9 cellular contexts compared by ENCODE assay signal in the genomic region with DNA sequence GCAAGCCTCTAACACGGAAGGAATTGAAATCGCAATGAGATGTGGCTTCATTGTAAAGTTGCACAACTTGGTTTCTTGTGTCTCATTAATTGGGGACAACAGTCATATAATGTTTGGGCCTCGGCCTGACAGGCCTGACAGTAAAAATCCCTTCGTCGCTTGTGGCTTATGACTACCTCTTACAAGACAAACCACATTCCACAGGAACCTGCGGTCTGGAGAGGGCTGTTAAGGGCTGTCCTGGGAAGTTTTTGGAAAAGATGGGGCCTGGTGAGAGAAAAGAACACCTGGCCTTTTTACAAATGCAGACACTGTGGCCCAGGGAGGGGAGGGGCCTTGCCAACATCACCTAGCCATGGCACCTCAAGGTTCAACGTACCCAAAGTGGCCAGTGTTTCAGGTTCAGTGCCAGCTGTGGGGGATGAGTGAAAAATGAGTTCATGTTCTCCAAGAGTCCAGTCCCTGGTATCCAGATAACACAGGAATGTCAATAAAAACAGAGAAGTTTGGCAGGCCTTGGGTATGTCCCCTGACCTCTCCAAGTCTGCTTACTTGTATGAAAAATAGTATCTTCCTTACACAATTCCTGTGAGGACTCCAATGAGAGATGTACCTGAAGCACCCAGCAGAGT. TPM values are rescaled to one million over a fixed set of nuclear protein-coding genes. Genes with fewer than 3 reads are reported as not detected.
DNase-seq lines count a peak whose midpoint lies in the region; ATAC-seq and TF ChIP-seq lines count a peak whose summit lies in the region.
"Had no signal": no experiment of that assay in that cellular context is flagged by ENCODE, and none has a peak within 500 bp of the region (broad histone marks: within the 10 kb centered on the region; RNA-seq: fewer than 3 reads in every experiment).

No MANE protein-coding gene starts in this region.

- peak overlapping the region; percentile 6 for H3K4ac ChIP-seq in mesendoderm (ENCODE audit: low read depth, low read length)

- H2AK5ac ChIP-seq in mesendoderm (ENCODE audit: low read length) = no peak overlapping the region

- H3K27ac ChIP-seq in ACC112 (ENCODE audit: low read depth, low read length) (peak overlapping the region; percentile 78), coronary artery (peak overlapping the region in 1 of 2 donors; percentile 73), mesendoderm (ENCODE audit: low read depth, low read length) (peak overlapping the region; percentile 81)

- no CpG with 5 or more reads among the region's 7 CpGs for WGBS in mesendoderm (ENCODE audit: extremely low coverage, insufficient coverage, low lambda C conversion rate)

- H4K8ac ChIP-seq in mesendoderm (ENCODE audit: low read depth, low read length) = no peak overlapping the region

- H3K36me3 ChIP-seq in ACC112 (ENCODE audit: insufficient read depth, low read length) (no peaks in the 10 kb centered on the region), mesendoderm (ENCODE audit: control insufficient read depth, insufficient read depth, low read length) (no peaks in the 10 kb centered on the region)

- H3K27me3 ChIP-seq in ACC112 (ENCODE audit: insufficient read depth, low read length) = no peaks in the 10 kb centered on the region
- no peaks in the 10 kb centered on the region for H3K27me3 ChIP-seq in mesendoderm (ENCODE audit: insufficient read depth, low read length, poor library complexity)

- no peak overlapping the region for H3K4me2 ChIP-seq in mesendoderm (ENCODE audit: low read length)

- H4K5ac ChIP-seq in mesendoderm (ENCODE audit: low read length) = no peak overlapping the region

- no peak overlapping the region for H3K23ac ChIP-seq in mesendoderm (ENCODE audit: low read length)

- H2BK120ac ChIP-seq in mesendoderm (ENCODE audit: low read depth, low read length) = peak overlapping the region; percentile 31

- no peak overlapping the region for H3K9ac ChIP-seq in mesendoderm (ENCODE audit: low read length)

- H3K79me1 ChIP-seq in mesendoderm (ENCODE audit: low read length) = peaks cover 30% of the 10 kb centered on the region

- H2BK5ac ChIP-seq in mesendoderm (ENCODE audit: low read length) = peak overlapping the region; percentile 14

- H3K79me2 ChIP-seq in ACC112 (ENCODE audit: control insufficient read depth, insufficient read depth, low read length, unreplicated experiment) (peaks cover 56% of the 10 kb centered on the region), mesendoderm (ENCODE audit: control insufficient read depth, insufficient read depth, low read length) (peaks cover 81% of the 10 kb centered on the region)

- ATAC-seq in GM18498 (IDR thresholded peaks at IDR 0.05; ENCODE audit: unreplicated experiment) (no peak), HG03342 (IDR thresholded peaks at IDR 0.05; ENCODE audit: unreplicated experiment) (no peak), GM21529 (IDR thresholded peaks at IDR 0.05; ENCODE audit: unreplicated experiment) (no peak)

- H3K4me3 ChIP-seq in ACC112 (ENCODE audit: low read depth, low read length) (peak overlapping the region; percentile 48), coronary artery (peak overlapping the region; percentile 46), mesendoderm (ENCODE audit: low read length) (no peak overlapping the region)

- no peak overlapping the region for H2AFZ ChIP-seq in ACC112 (ENCODE audit: low read length, unreplicated experiment)

- H3K56ac ChIP-seq in mesendoderm (ENCODE audit: low read length) = peak overlapping the region; percentile 63

- peak; percentile 97 for DNase-seq in M059J (ENCODE audit: low read depth)
- no peak for DNase-seq in coronary artery (ENCODE audit: low spot score)
- peak; percentile 80 for DNase-seq in mesendoderm
- no peak for DNase-seq in medulla oblongata (ENCODE audit: extremely low spot score)
- DNase-seq: DND-41 had no signal

- H2BK15ac ChIP-seq in mesendoderm (replicated peaks; ENCODE audit: low read depth) = no peak overlapping the region

- TF ChIP-seq CTCF in coronary artery (IDR thresholded peaks at IDR 0.05) = no peak

- H3K4me1 ChIP-seq in ACC112 (ENCODE audit: control insufficient read depth, insufficient read depth, low read length, unreplicated experiment) = peaks cover 34% of the 10 kb centered on the region
- peaks cover 15% of the 10 kb centered on the region for H3K4me1 ChIP-seq in mesendoderm (ENCODE audit: control insufficient read depth, low read depth, low read length)

- peak overlapping the region; percentile 1 for H3K18ac ChIP-seq in mesendoderm (ENCODE audit: low read length)

RNA-seq across cellular contexts. Expression of a gene that starts 22.2 kb away (rescaled TPM):
- total RNA-seq in M059J (2014; rRNA removed; shearing (Covaris generic)) = 16.7 and 25.6 TPM in 2 replicates
- polyA plus RNA-seq in mesendoderm (2013, experiment 1 of 2) = 13.4 TPM
- 13.5 TPM for polyA plus RNA-seq in mesendoderm (2013, experiment 2 of 2)

Comparison
In these comparisons a context has a peak if more than half of its experiments do, and no peak if none do; other contexts are left out.
1. DNase-seq: peak in M059J (single experiment) and mesendoderm (single experiment); none in coronary artery (single experiment) and medulla oblongata (single experiment).